35 cellular contexts compared by ENCODE assay signal in the genomic region with DNA sequence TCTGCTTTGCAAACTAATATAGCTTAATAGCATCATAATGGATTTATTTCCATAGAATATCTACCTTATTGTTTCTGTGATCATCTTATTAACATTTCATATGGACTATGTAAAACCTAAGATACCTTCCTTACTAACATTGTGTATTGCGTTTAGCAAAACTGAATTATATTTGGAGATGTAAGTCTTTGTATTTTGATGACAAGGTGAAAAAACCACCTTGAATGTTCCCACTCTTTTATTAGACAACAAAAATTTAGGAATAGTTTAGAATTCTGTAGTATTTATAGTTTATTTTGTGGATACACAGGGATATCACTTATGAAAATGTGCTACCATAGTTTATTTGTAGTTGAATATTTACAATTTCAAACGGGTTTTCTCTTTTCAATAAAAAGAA.
"Had no signal": no experiment of that assay in that cellular context is flagged by ENCODE, and none has a peak within 500 bp of the region (broad histone marks: within the 10 kb centered on the region; RNA-seq: fewer than 3 reads in every experiment).

No MANE protein-coding gene starts in this region.

- H3K9me3 ChIP-seq: adrenal gland, breast epithelium, colonic mucosa, esophagus squamous epithelium, gastroesophageal sphincter, heart right ventricle had no signal

- H3K36me3 ChIP-seq: adrenal gland, breast epithelium, cardiac muscle cell, colonic mucosa, esophagus squamous epithelium, gastroesophageal sphincter, heart right ventricle had no signal

- H3K36me3 Mint-ChIP-seq: activated CD4-positive, alpha-beta memory T cell treated with anti-CD3 and anti-CD28 coated beads for 36 hours; activated CD8-positive, alpha-beta memory T cell treated with anti-CD3 and anti-CD28 coated beads, Interleukin-2, amount 10 ng/mL, durations not matched to agents 7 days and 5 days; activated naive CD4-positive, alpha-beta T cell treated with anti-CD3 and anti-CD28 coated beads, Interleukin-2, amount 50 U/mL, for 24 hours; activated naive CD8-positive, alpha-beta T cell treated with anti-CD3 and anti-CD28 coated beads for 36 hours; brain had no signal

- DNase-seq: activated CD4-positive, alpha-beta memory T cell treated with anti-CD3 and anti-CD28 coated beads for 36 hours; activated CD4-positive, alpha-beta T cell treated with anti-CD3 and anti-CD28 coated beads for 36 hours; activated CD4-positive, alpha-beta T cell treated with anti-CD3 and anti-CD28 coated beads, Interleukin-2, amount 10 ng/mL, durations not matched to agents 24 days and 14 days; activated CD4-positive, CD25-positive, alpha-beta regulatory T cell; activated CD4-positive, CD25-positive, alpha-beta regulatory T cell treated with anti-CD3 and anti-CD28 coated beads, Interleukin-2, amount 50 U/mL, for 72 hours; activated CD8-positive, alpha-beta memory T cell treated with anti-CD3 and anti-CD28 coated beads, Interleukin-2, amount 10 ng/mL, durations not matched to agents 7 days and 5 days; activated CD8-positive, alpha-beta memory T cell treated with anti-CD3 and anti-CD28 coated beads, Interleukin-2, amount 50 U/mL, for 4 hours; activated CD8-positive, alpha-beta T cell treated with anti-CD3 and anti-CD28 coated beads, Interleukin-2, amount 10 ng/mL, durations not matched to agents 7 days and 5 days; activated effector memory CD4-positive, alpha-beta T cell treated with anti-CD3 and anti-CD28 coated beads, Interleukin-2, amount 50 U/mL, for 16 hours; activated naive CD4-positive, alpha-beta T cell treated with anti-CD3 and anti-CD28 coated beads for 36 hours; activated naive CD8-positive, alpha-beta T cell treated with anti-CD3 and anti-CD28 coated beads for 36 hours; activated naive CD8-positive, alpha-beta T cell treated with anti-CD3 and anti-CD28 coated beads, Interleukin-2, amount 50 U/mL, for 24 hours; activated T-cell treated with anti-CD3 and anti-CD28 coated beads, Interleukin-2, amount 50 U/mL, for 1 hour; activated T-cell treated with anti-CD3 and anti-CD28 coated beads, Interleukin-2, amount 50 U/mL, for 48 hours; adrenal gland; amygdala; aorta; central memory CD4-positive, alpha-beta T cell; cerebellar nuclear complex; colonic mucosa; effector CD8-positive, alpha-beta T cell; esophagus squamous epithelium; foreskin melanocyte; heart right ventricle; T-helper 2 cell had no signal

- ATAC-seq: activated CD4-positive, alpha-beta T cell treated with anti-CD3 and anti-CD28 coated beads for 36 hours; activated CD8-positive, alpha-beta memory T cell treated with anti-CD3 and anti-CD28 coated beads, Interleukin-2, amount 10 ng/mL, durations not matched to agents 7 days and 5 days; activated CD8-positive, alpha-beta T cell treated with anti-CD3 and anti-CD28 coated beads, Interleukin-2, amount 10 ng/mL, durations not matched to agents 7 days and 5 days; activated naive CD8-positive, alpha-beta T cell treated with anti-CD3 and anti-CD28 coated beads, Interleukin-2, amount 50 U/mL, for 24 hours; gastroesophageal sphincter; heart right ventricle had no signal

- H3K4me3 Mint-ChIP-seq: activated CD4-positive, alpha-beta memory T cell treated with anti-CD3 and anti-CD28 coated beads for 36 hours; activated CD4-positive, alpha-beta T cell treated with anti-CD3 and anti-CD28 coated beads for 36 hours; activated CD4-positive, alpha-beta T cell treated with anti-CD3 and anti-CD28 coated beads, Interleukin-2, amount 10 ng/mL, durations not matched to agents 24 days and 14 days; activated CD8-positive, alpha-beta memory T cell treated with anti-CD3 and anti-CD28 coated beads, Interleukin-2, amount 10 ng/mL, durations not matched to agents 7 days and 5 days; activated CD8-positive, alpha-beta T cell treated with anti-CD3 and anti-CD28 coated beads, Interleukin-2, amount 10 ng/mL, durations not matched to agents 7 days and 5 days; activated naive CD4-positive, alpha-beta T cell treated with anti-CD3 and anti-CD28 coated beads for 36 hours; activated naive CD4-positive, alpha-beta T cell treated with anti-CD3 and anti-CD28 coated beads, Interleukin-2, amount 50 U/mL, for 24 hours; activated naive CD8-positive, alpha-beta T cell treated with anti-CD3 and anti-CD28 coated beads for 36 hours; activated naive CD8-positive, alpha-beta T cell treated with anti-CD3 and anti-CD28 coated beads, Interleukin-2, amount 50 U/mL, for 24 hours; activated T-helper 1 cell treated with anti-CD3 and anti-CD28 coated beads, Interleukin-12 subunit alpha, Interleukin-12 subunit beta, Interleukin-2, Interleukin-4 antibody, amounts not matched to agents 30 ng/mL and 10 ng/mL and 1 ng/mL, durations not matched to agents 14 hours and 24 hours and 36 hours; brain had no signal

- H3K9me3 Mint-ChIP-seq: activated CD4-positive, alpha-beta memory T cell treated with anti-CD3 and anti-CD28 coated beads for 36 hours; activated CD4-positive, alpha-beta T cell treated with anti-CD3 and anti-CD28 coated beads, Interleukin-2, amount 10 ng/mL, durations not matched to agents 24 days and 14 days; activated naive CD4-positive, alpha-beta T cell treated with anti-CD3 and anti-CD28 coated beads for 36 hours; activated naive CD4-positive, alpha-beta T cell treated with anti-CD3 and anti-CD28 coated beads, Interleukin-2, amount 50 U/mL, for 24 hours; activated naive CD8-positive, alpha-beta T cell treated with anti-CD3 and anti-CD28 coated beads for 36 hours; activated naive CD8-positive, alpha-beta T cell treated with anti-CD3 and anti-CD28 coated beads, Interleukin-2, amount 50 U/mL, for 24 hours; activated T-helper 1 cell treated with anti-CD3 and anti-CD28 coated beads, Interleukin-12 subunit alpha, Interleukin-12 subunit beta, Interleukin-2, Interleukin-4 antibody, amounts not matched to agents 30 ng/mL and 10 ng/mL and 1 ng/mL, durations not matched to agents 14 hours and 24 hours and 36 hours; activated T-helper 2 cell treated with anti-CD3 and anti-CD28 coated beads, Interferon-gamma antibody, Interleukin-2, Interleukin-4, amounts not matched to agents 10 μg/mL and 5 μg/mL and 100 μg/mL, durations not matched to agents 14 hours and 24 hours and 36 hours; brain had no signal

- H3K27me3 ChIP-seq: adrenal gland, breast epithelium, cardiac muscle cell, colonic mucosa, esophagus squamous epithelium, gastroesophageal sphincter, heart right ventricle had no signal

- H3K4me3 ChIP-seq: adrenal gland, breast epithelium, cardiac muscle cell, colonic mucosa, esophagus squamous epithelium, gastroesophageal sphincter, heart right ventricle had no signal

- FAIRE-seq: endometrium, endothelial cell of umbilical vein had no signal

- H3K27ac Mint-ChIP-seq: activated CD4-positive, alpha-beta memory T cell treated with anti-CD3 and anti-CD28 coated beads for 36 hours; activated CD4-positive, alpha-beta T cell treated with anti-CD3 and anti-CD28 coated beads for 36 hours; activated CD4-positive, alpha-beta T cell treated with anti-CD3 and anti-CD28 coated beads, Interleukin-2, amount 10 ng/mL, durations not matched to agents 24 days and 14 days; activated CD8-positive, alpha-beta memory T cell treated with anti-CD3 and anti-CD28 coated beads, Interleukin-2, amount 10 ng/mL, durations not matched to agents 7 days and 5 days; activated CD8-positive, alpha-beta T cell treated with anti-CD3 and anti-CD28 coated beads, Interleukin-2, amount 10 ng/mL, durations not matched to agents 7 days and 5 days; activated naive CD4-positive, alpha-beta T cell treated with anti-CD3 and anti-CD28 coated beads for 36 hours; activated naive CD4-positive, alpha-beta T cell treated with anti-CD3 and anti-CD28 coated beads, Interleukin-2, amount 50 U/mL, for 24 hours; activated naive CD8-positive, alpha-beta T cell treated with anti-CD3 and anti-CD28 coated beads for 36 hours; activated naive CD8-positive, alpha-beta T cell treated with anti-CD3 and anti-CD28 coated beads, Interleukin-2, amount 50 U/mL, for 24 hours; activated T-helper 1 cell treated with anti-CD3 and anti-CD28 coated beads, Interleukin-12 subunit alpha, Interleukin-12 subunit beta, Interleukin-2, Interleukin-4 antibody, amounts not matched to agents 30 ng/mL and 10 ng/mL and 1 ng/mL, durations not matched to agents 14 hours and 24 hours and 36 hours; activated T-helper 2 cell treated with anti-CD3 and anti-CD28 coated beads, Interferon-gamma antibody, Interleukin-2, Interleukin-4, amounts not matched to agents 10 μg/mL and 5 μg/mL and 100 μg/mL, durations not matched to agents 14 hours and 24 hours and 36 hours; brain had no signal

- H3K4me1 ChIP-seq: colonic mucosa had no signal

- H3K27me3 Mint-ChIP-seq: activated CD4-positive, alpha-beta T cell treated with anti-CD3 and anti-CD28 coated beads for 36 hours; activated naive CD4-positive, alpha-beta T cell treated with anti-CD3 and anti-CD28 coated beads, Interleukin-2, amount 50 U/mL, for 24 hours had no signal

- H3K4me1 Mint-ChIP-seq: activated CD4-positive, alpha-beta T cell treated with anti-CD3 and anti-CD28 coated beads for 36 hours; activated CD4-positive, alpha-beta T cell treated with anti-CD3 and anti-CD28 coated beads, Interleukin-2, amount 10 ng/mL, durations not matched to agents 24 days and 14 days; activated CD8-positive, alpha-beta memory T cell treated with anti-CD3 and anti-CD28 coated beads, Interleukin-2, amount 10 ng/mL, durations not matched to agents 7 days and 5 days; activated naive CD4-positive, alpha-beta T cell treated with anti-CD3 and anti-CD28 coated beads, Interleukin-2, amount 50 U/mL, for 24 hours; activated naive CD8-positive, alpha-beta T cell treated with anti-CD3 and anti-CD28 coated beads for 36 hours; activated naive CD8-positive, alpha-beta T cell treated with anti-CD3 and anti-CD28 coated beads, Interleukin-2, amount 50 U/mL, for 24 hours had no signal

- H3K27ac ChIP-seq: adrenal gland, breast epithelium, cardiac muscle cell, colonic mucosa, epithelial cell of prostate, esophagus squamous epithelium, gastroesophageal sphincter, heart right ventricle had no signal
